22 cellular contexts compared by ENCODE assay signal in genomic region chr1:76141898-76142297, GRCh38.
"Had no signal": no experiment of that assay in that cellular context is flagged by ENCODE, and none has a peak within 500 bp of the region (broad histone marks: within the 10 kb centered on the region; RNA-seq: fewer than 3 reads in every experiment).

No MANE protein-coding gene starts in this region.

- H3K4me3 ChIP-seq: suprapubic skin, vagina had no signal

- DNase-seq: activated CD8-positive, alpha-beta memory T cell treated with anti-CD3 and anti-CD28 coated beads for 24 hours; activated CD8-positive, alpha-beta memory T cell treated with anti-CD3 and anti-CD28 coated beads, Interleukin-2, amount 50 U/mL, for 4 hours; activated naive CD4-positive, alpha-beta T cell treated with Interleukin-2 at 50 U/mL for 16 hours; activated naive CD8-positive, alpha-beta T cell treated with anti-CD3 and anti-CD28 coated beads for 36 hours; activated T-cell treated with anti-CD3 and anti-CD28 coated beads, Interleukin-2, amount 50 U/mL, for 24 hours; cerebellar nuclear complex; islet precursor cell; left colon; occipital lobe; small intestine; stimulated activated CD4-positive, alpha-beta T cell treated with anti-CD3 and anti-CD28 coated beads, Interleukin-2, amount 100 ng/mL, for 24 hours; stimulated activated naive CD8-positive, alpha-beta T cell treated with anti-CD3 and anti-CD28 coated beads, Interleukin-15, amount 100 ng/mL, for 72 hours; T-cell; trophoblast cell had no signal

- H3K27ac Mint-ChIP-seq: activated naive CD8-positive, alpha-beta T cell treated with anti-CD3 and anti-CD28 coated beads for 36 hours; activated T-cell treated with anti-CD3 and anti-CD28 coated beads, Interleukin-2, amount 50 U/mL, for 24 hours; activated T-helper 2 cell treated with anti-CD3 and anti-CD28 coated beads, Interferon-gamma antibody, Interleukin-2, Interleukin-4, amounts not matched to agents 10 μg/mL and 5 μg/mL and 100 μg/mL, durations not matched to agents 14 hours and 24 hours and 36 hours; memory B cell; stimulated activated effector memory CD8-positive, alpha-beta T cell treated with anti-CD3 and anti-CD28 coated beads, Interleukin-12 subunit alpha, Interleukin-12 subunit beta, amount 100 ng/mL, for 72 hours; stimulated activated naive CD8-positive, alpha-beta T cell treated with anti-CD3 and anti-CD28 coated beads, Interleukin-15, amount 100 ng/mL, for 72 hours; T-cell; T-helper 2 cell treated with Interferon-gamma antibody and Interleukin-4, amounts not matched to agents 5 μg/mL and 100 μg/mL, for 36 hours had no signal

- H3K27me3 Mint-ChIP-seq: activated naive CD8-positive, alpha-beta T cell treated with anti-CD3 and anti-CD28 coated beads for 36 hours; activated T-cell treated with anti-CD3 and anti-CD28 coated beads, Interleukin-2, amount 50 U/mL, for 24 hours; memory B cell; stimulated activated naive CD8-positive, alpha-beta T cell treated with anti-CD3 and anti-CD28 coated beads, Interleukin-15, amount 100 ng/mL, for 72 hours; T-cell had no signal

- H3K27ac ChIP-seq: suprapubic skin, vagina had no signal

- H3K9me3 ChIP-seq: suprapubic skin, vagina had no signal

- H3K4me1 Mint-ChIP-seq: stimulated activated effector memory CD8-positive, alpha-beta T cell treated with anti-CD3 and anti-CD28 coated beads, Interleukin-12 subunit alpha, Interleukin-12 subunit beta, amount 100 ng/mL, for 72 hours had no signal

- H3K4me3 Mint-ChIP-seq: activated naive CD8-positive, alpha-beta T cell treated with anti-CD3 and anti-CD28 coated beads for 36 hours; activated T-cell treated with anti-CD3 and anti-CD28 coated beads, Interleukin-2, amount 50 U/mL, for 24 hours; memory B cell; stimulated activated effector memory CD8-positive, alpha-beta T cell treated with anti-CD3 and anti-CD28 coated beads, Interleukin-12 subunit alpha, Interleukin-12 subunit beta, amount 100 ng/mL, for 72 hours; stimulated activated naive CD8-positive, alpha-beta T cell treated with anti-CD3 and anti-CD28 coated beads, Interleukin-15, amount 100 ng/mL, for 72 hours; T-cell; T-helper 2 cell treated with Interferon-gamma antibody and Interleukin-4, amounts not matched to agents 5 μg/mL and 100 μg/mL, for 36 hours had no signal

- H3K36me3 ChIP-seq: suprapubic skin, vagina had no signal

- FAIRE-seq: astrocyte, endometrium, small intestine had no signal

- H3K36me3 Mint-ChIP-seq: activated naive CD8-positive, alpha-beta T cell treated with anti-CD3 and anti-CD28 coated beads for 36 hours; memory B cell; stimulated activated effector memory CD8-positive, alpha-beta T cell treated with anti-CD3 and anti-CD28 coated beads, Interleukin-12 subunit alpha, Interleukin-12 subunit beta, amount 100 ng/mL, for 72 hours; T-cell had no signal

- H3K27me3 ChIP-seq: suprapubic skin, vagina had no signal

- H3K4me1 ChIP-seq: vagina had no signal

- H3K9me3 Mint-ChIP-seq: activated naive CD8-positive, alpha-beta T cell treated with anti-CD3 and anti-CD28 coated beads for 36 hours; activated T-cell treated with anti-CD3 and anti-CD28 coated beads, Interleukin-2, amount 50 U/mL, for 24 hours; activated T-helper 2 cell treated with anti-CD3 and anti-CD28 coated beads, Interferon-gamma antibody, Interleukin-2, Interleukin-4, amounts not matched to agents 10 μg/mL and 5 μg/mL and 100 μg/mL, durations not matched to agents 14 hours and 24 hours and 36 hours; memory B cell; stimulated activated effector memory CD8-positive, alpha-beta T cell treated with anti-CD3 and anti-CD28 coated beads, Interleukin-12 subunit alpha, Interleukin-12 subunit beta, amount 100 ng/mL, for 72 hours; stimulated activated naive CD8-positive, alpha-beta T cell treated with anti-CD3 and anti-CD28 coated beads, Interleukin-15, amount 100 ng/mL, for 72 hours; T-cell; T-helper 2 cell treated with Interferon-gamma antibody and Interleukin-4, amounts not matched to agents 5 μg/mL and 100 μg/mL, for 36 hours had no signal
